ENCODE assay signal across 24 cellular contexts in genomic region chr13:102309110-102309509, GRCh38.
DNase-seq lines count a peak whose midpoint lies in the region; ATAC-seq and TF ChIP-seq lines count a peak whose summit lies in the region.
"Had no signal": no experiment of that assay in that cellular context is flagged by ENCODE, and none has a peak within 500 bp of the region (broad histone marks: within the 10 kb centered on the region; RNA-seq: fewer than 3 reads in every experiment).

No MANE protein-coding gene starts in this region.

- H3K4me3 Mint-ChIP-seq in glutamatergic neuron (ENCODE audit: unreplicated experiment) (no peak overlapping the region), osteocyte (ENCODE audit: unreplicated experiment) (no peak overlapping the region)
- H3K4me3 Mint-ChIP-seq in CD8-positive, alpha-beta T cell: no peak overlapping the region
- H3K4me3 Mint-ChIP-seq: activated naive CD4-positive, alpha-beta T cell treated with anti-CD3 and anti-CD28 coated beads, Interleukin-2, amount 50 U/mL, for 24 hours; CD14-positive monocyte; stimulated activated naive CD8-positive, alpha-beta T cell treated with anti-CD3 and anti-CD28 coated beads, Interleukin-15, Interleukin-2, amounts not matched to agents 100 ng/mL and 50 ng/mL, for 24 hours; T-cell had no signal

- H3K4me1 Mint-ChIP-seq in glutamatergic neuron (ENCODE audit: low read depth, unreplicated experiment) (peaks cover 33% of the 10 kb centered on the region), osteocyte (ENCODE audit: unreplicated experiment) (peaks cover 3% of the 10 kb centered on the region)
- H3K4me1 Mint-ChIP-seq in CD8-positive, alpha-beta T cell (ENCODE audit: low read depth): no peaks in the 10 kb centered on the region
- H3K4me1 Mint-ChIP-seq: activated naive CD4-positive, alpha-beta T cell treated with anti-CD3 and anti-CD28 coated beads, Interleukin-2, amount 50 U/mL, for 24 hours; CD14-positive monocyte had no signal

- H3K36me3 ChIP-seq in CD8-positive, alpha-beta T cell (ENCODE audit: insufficient read depth, low read length): no peaks in the 10 kb centered on the region
- H3K36me3 ChIP-seq: breast epithelium, uterus had no signal

- intact Hi-C loops in CD8-positive, alpha-beta T cell (cut with DNase I, micrococcal nuclease): no loop called here

- TF ChIP-seq CTCF in glutamatergic neuron (IDR thresholded peaks at IDR 0.05; ENCODE audit: partially characterized antibody, unreplicated experiment) (no peak), osteocyte (IDR thresholded peaks at IDR 0.05) (no peak)
- TF ChIP-seq CTCF in CD8-positive, alpha-beta T cell (IDR thresholded peaks at IDR 0.05): no peak

- no peaks in the 10 kb centered on the region for H3K4me1 ChIP-seq in CD8-positive, alpha-beta T cell (ENCODE audit: insufficient read depth, low read length)
- H3K4me1 ChIP-seq: A549, breast epithelium, uterus had no signal

- H3K27ac ChIP-seq in CD8-positive, alpha-beta T cell (ENCODE audit: low read depth, low read length): no peak overlapping the region
- H3K27ac ChIP-seq: A549, breast epithelium, uterus had no signal

- H3K36me3 Mint-ChIP-seq in glutamatergic neuron (ENCODE audit: unreplicated experiment) (no peaks in the 10 kb centered on the region), osteocyte (ENCODE audit: unreplicated experiment) (no peaks in the 10 kb centered on the region)
- no peaks in the 10 kb centered on the region for H3K36me3 Mint-ChIP-seq in CD8-positive, alpha-beta T cell
- H3K36me3 Mint-ChIP-seq: activated naive CD4-positive, alpha-beta T cell treated with anti-CD3 and anti-CD28 coated beads, Interleukin-2, amount 50 U/mL, for 24 hours; CD14-positive monocyte; T-cell had no signal

- peak overlapping the region; percentile 53 for H3K27ac Mint-ChIP-seq in glutamatergic neuron (ENCODE audit: unreplicated experiment)
- no peak overlapping the region for H3K27ac Mint-ChIP-seq in CD8-positive, alpha-beta T cell
- H3K27ac Mint-ChIP-seq in osteocyte (ENCODE audit: unreplicated experiment): no peak overlapping the region
- H3K27ac Mint-ChIP-seq: activated naive CD4-positive, alpha-beta T cell treated with anti-CD3 and anti-CD28 coated beads, Interleukin-2, amount 50 U/mL, for 24 hours; stimulated activated naive CD8-positive, alpha-beta T cell treated with anti-CD3 and anti-CD28 coated beads, Interleukin-15, Interleukin-2, amounts not matched to agents 100 ng/mL and 50 ng/mL, for 24 hours; T-cell had no signal

- no peaks in the 10 kb centered on the region for H3K27me3 ChIP-seq in CD8-positive, alpha-beta T cell (ENCODE audit: insufficient read depth, low read length)
- H3K27me3 ChIP-seq: breast epithelium, uterus had no signal

- CTCF ChIA-PET in CD8-positive, alpha-beta T cell (lab: Charles Lee): no interaction called here

- H3K27me3 Mint-ChIP-seq in glutamatergic neuron (ENCODE audit: unreplicated experiment) (no peaks in the 10 kb centered on the region), osteocyte (ENCODE audit: unreplicated experiment) (peaks cover 18% of the 10 kb centered on the region)
- peaks cover 2% of the 10 kb centered on the region for H3K27me3 Mint-ChIP-seq in CD8-positive, alpha-beta T cell (ENCODE audit: low read depth)

- POLR2A ChIA-PET in CD8-positive, alpha-beta T cell (lab: Charles Lee): no interaction called here

- DNase-seq in SHP77 (lab: John Stamatoyannopoulos, UW) (peak; percentile 34 to 55), SHP77 treated with DMSO at 0.1 percent for 48 hours (lab: John Stamatoyannopoulos, UW) (no peak), NCI-H345 treated with DMSO at 0.1 percent for 48 hours (lab: John Stamatoyannopoulos, UW; ENCODE audit: unreplicated experiment) (peak; percentile 25), glutamatergic neuron (no peak), superior temporal gyrus (ENCODE audit: extremely low spot score) (peak; percentile 69), osteocyte (ENCODE audit: extremely low spot score, unreplicated experiment) (no peak), DMS 273 treated with DMSO at 0.1 percent for 48 hours (lab: John Stamatoyannopoulos, UW) (no peak)
- DNase-seq in CD8-positive, alpha-beta T cell: no peak
- DNase-seq: activated CD4-positive, alpha-beta T cell treated with anti-CD3 and anti-CD28 coated beads, Interleukin-2, amount 50 U/mL, for 48 hours; DND-41; effector CD4-positive, alpha-beta T cell; hippocampal formation; kidney glomerular epithelial cell; NCI-H2081; NK-92 treated with Interleukin-12 subunit alpha and Interleukin-12 subunit beta, amount 100 ng/mL, for 24 hours; right cardiac atrium; stimulated activated CD4-positive, alpha-beta T cell treated with anti-CD3 and anti-CD28 coated beads, Interleukin-15, amount 100 ng/mL, for 24 hours; T-cell; uterus had no signal

- no peaks in the 10 kb centered on the region for H3K9me3 ChIP-seq in CD8-positive, alpha-beta T cell (ENCODE audit: low read length)
- H3K9me3 ChIP-seq: A549, breast epithelium, uterus had no signal

- no peak overlapping the region for H3K4me3 ChIP-seq in CD8-positive, alpha-beta T cell (ENCODE audit: low read depth, low read length)
- H3K4me3 ChIP-seq: A549, breast epithelium, uterus had no signal

- no peak for ATAC-seq in CD8-positive, alpha-beta T cell
- ATAC-seq: A549, T-cell had no signal

- H3K9me3 Mint-ChIP-seq in glutamatergic neuron (ENCODE audit: unreplicated experiment) (peaks cover 2% of the 10 kb centered on the region), osteocyte (ENCODE audit: unreplicated experiment) (no peaks in the 10 kb centered on the region)
- H3K9me3 Mint-ChIP-seq in CD8-positive, alpha-beta T cell: no peaks in the 10 kb centered on the region
- H3K9me3 Mint-ChIP-seq: activated naive CD4-positive, alpha-beta T cell treated with anti-CD3 and anti-CD28 coated beads, Interleukin-2, amount 50 U/mL, for 24 hours; stimulated activated naive CD8-positive, alpha-beta T cell treated with anti-CD3 and anti-CD28 coated beads, Interleukin-15, Interleukin-2, amounts not matched to agents 100 ng/mL and 50 ng/mL, for 24 hours; T-cell had no signal

Comparison
In these comparisons a context has a peak if more than half of its experiments do, and no peak if none do; other contexts are left out.
1. DNase-seq: peak in SHP77 (2 of 2), NCI-H345 treated with DMSO at 0.1 percent for 48 hours (single experiment) and superior temporal gyrus (single experiment); none in SHP77 treated with DMSO at 0.1 percent for 48 hours (single experiment), glutamatergic neuron (single experiment), CD8-positive, alpha-beta T cell (0 of 7), osteocyte (single experiment) and DMS 273 treated with DMSO at 0.1 percent for 48 hours (single experiment).